27 cellular contexts compared by ENCODE assay signal in the genomic region with DNA sequence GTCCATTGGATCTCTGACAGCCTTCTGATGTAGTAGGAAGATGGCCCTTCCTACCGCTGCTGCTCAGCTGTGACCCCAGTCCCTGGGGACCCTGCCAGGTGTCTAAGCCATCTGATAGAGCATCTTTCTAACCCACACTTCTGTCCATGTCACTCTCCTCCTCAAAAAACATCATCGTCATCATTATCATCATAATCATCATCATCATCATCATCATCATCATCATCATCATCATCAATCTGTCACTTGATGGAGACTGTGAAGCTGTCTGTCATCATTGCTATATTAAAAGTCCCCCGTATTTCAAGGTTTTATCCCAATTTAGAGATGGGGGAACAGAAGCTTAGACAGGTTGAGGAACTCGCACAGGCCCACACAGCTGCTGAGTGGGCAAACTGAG.
"Had no signal": no experiment of that assay in that cellular context is flagged by ENCODE, and none has a peak within 500 bp of the region (broad histone marks: within the 10 kb centered on the region; RNA-seq: fewer than 3 reads in every experiment).

No MANE protein-coding gene starts in this region.

- H3K36me3 Mint-ChIP-seq: activated CD4-positive, alpha-beta memory T cell treated with anti-CD3 and anti-CD28 coated beads for 36 hours; activated naive CD8-positive, alpha-beta T cell had no signal

- H3K27ac ChIP-seq: brain microvascular endothelial cell had no signal

- H3K36me3 ChIP-seq: brain microvascular endothelial cell had no signal

- H3K4me3 Mint-ChIP-seq: activated CD4-positive, alpha-beta memory T cell treated with anti-CD3 and anti-CD28 coated beads for 36 hours; activated CD4-positive, alpha-beta T cell treated with anti-CD3 and anti-CD28 coated beads for 36 hours; activated CD4-positive, alpha-beta T cell treated with anti-CD3 and anti-CD28 coated beads, Interleukin-2, amount 10 ng/mL, durations not matched to agents 24 days and 14 days; activated CD8-positive, alpha-beta T cell treated with anti-CD3 and anti-CD28 coated beads, Interleukin-2, amount 10 ng/mL, durations not matched to agents 7 days and 5 days; activated naive CD8-positive, alpha-beta T cell; activated T-cell treated with anti-CD3 and anti-CD28 coated beads, Interleukin-2, amount 50 U/mL, for 4 hours; activated T-helper 17 cell treated with anti-CD3 and anti-CD28 coated beads, Interleukin-2, amount 50 U/mL, for 72 hours; central memory CD8-positive, alpha-beta T cell had no signal

- H3K9me3 Mint-ChIP-seq: activated CD4-positive, alpha-beta memory T cell treated with anti-CD3 and anti-CD28 coated beads for 36 hours; activated CD4-positive, alpha-beta T cell treated with anti-CD3 and anti-CD28 coated beads, Interleukin-2, amount 10 ng/mL, durations not matched to agents 24 days and 14 days; activated T-cell treated with anti-CD3 and anti-CD28 coated beads, Interleukin-2, amount 50 U/mL, for 4 hours; activated T-helper 17 cell treated with anti-CD3 and anti-CD28 coated beads, Interleukin-2, amount 50 U/mL, for 72 hours; central memory CD8-positive, alpha-beta T cell had no signal

- H3K27ac Mint-ChIP-seq: activated CD4-positive, alpha-beta memory T cell treated with anti-CD3 and anti-CD28 coated beads for 36 hours; activated CD4-positive, alpha-beta T cell treated with anti-CD3 and anti-CD28 coated beads for 36 hours; activated CD4-positive, alpha-beta T cell treated with anti-CD3 and anti-CD28 coated beads, Interleukin-2, amount 10 ng/mL, durations not matched to agents 24 days and 14 days; activated CD8-positive, alpha-beta T cell treated with anti-CD3 and anti-CD28 coated beads, Interleukin-2, amount 10 ng/mL, durations not matched to agents 7 days and 5 days; activated naive CD8-positive, alpha-beta T cell; activated T-helper 17 cell treated with anti-CD3 and anti-CD28 coated beads, Interleukin-2, amount 50 U/mL, for 72 hours had no signal

- ATAC-seq: activated CD4-positive, alpha-beta T cell treated with anti-CD3 and anti-CD28 coated beads for 36 hours; activated CD8-positive, alpha-beta T cell treated with anti-CD3 and anti-CD28 coated beads, Interleukin-2, amount 10 ng/mL, durations not matched to agents 7 days and 5 days; activated T-cell treated with anti-CD3 and anti-CD28 coated beads, Interleukin-2, amount 50 U/mL, for 4 hours; activated T-helper 17 cell treated with anti-CD3 and anti-CD28 coated beads, Interleukin-2, amount 50 U/mL, for 72 hours; esophagus mucosa had no signal

- DNase-seq: activated CD4-positive, alpha-beta memory T cell treated with anti-CD3 and anti-CD28 coated beads for 36 hours; activated CD4-positive, alpha-beta T cell treated with anti-CD3 and anti-CD28 coated beads for 36 hours; activated CD4-positive, alpha-beta T cell treated with anti-CD3 and anti-CD28 coated beads, Interleukin-2, amount 10 ng/mL, durations not matched to agents 24 days and 14 days; activated CD4-positive, CD25-positive, alpha-beta regulatory T cell; activated CD4-positive, CD25-positive, alpha-beta regulatory T cell treated with anti-CD3 and anti-CD28 coated beads, Interleukin-2, amount 50 U/mL, for 72 hours; activated CD8-positive, alpha-beta T cell treated with anti-CD3 and anti-CD28 coated beads, Interleukin-2, amount 10 ng/mL, durations not matched to agents 7 days and 5 days; activated effector memory CD4-positive, alpha-beta T cell treated with Interleukin-2 at 50 U/mL for 16 hours; activated gamma-delta T cell treated with Interleukin-2 at 50 U/mL for 16 hours; activated naive CD4-positive, alpha-beta T cell treated with anti-CD3 and anti-CD28 coated beads, Interleukin-2, amount 50 U/mL, for 16 hours; activated naive CD4-positive, alpha-beta T cell treated with Interleukin-2 at 50 U/mL for 16 hours; activated T-cell treated with anti-CD3 and anti-CD28 coated beads, Interleukin-2, amount 50 U/mL, for 4 hours; amniotic stem cell; anterior cingulate cortex; brain microvascular endothelial cell; cortex of kidney; dermis blood vessel endothelial cell; effector CD8-positive, alpha-beta T cell; foreskin fibroblast; T-helper 2 cell had no signal

- FAIRE-seq: astrocyte, bronchial epithelial cell, endometrium, frontal cortex had no signal
